Comparison of ENCODE assay signal across 16 cellular contexts in genomic region chr15:89751748-89752147, GRCh38. TPM values are rescaled to one million over a fixed set of nuclear protein-coding genes. Genes with fewer than 3 reads are reported as not detected.
DNase-seq lines count a peak whose midpoint lies in the region; ATAC-seq, FAIRE-seq and TF ChIP-seq lines count a peak whose summit lies in the region.
"Had no signal": no experiment of that assay in that cellular context is flagged by ENCODE, and none has a peak within 500 bp of the region (broad histone marks: within the 10 kb centered on the region; RNA-seq: fewer than 3 reads in every experiment).

No MANE protein-coding gene starts in this region.

- no peak overlapping the region for H3K27ac ChIP-seq in Karpas-422 (ENCODE audit: low read length)
- no peak overlapping the region for H3K27ac ChIP-seq in endodermal cell (ENCODE audit: low read depth, low read length)
- peak overlapping the region; percentile 64 to 80 (median 72) for H3K27ac ChIP-seq in pancreas
- H3K27ac ChIP-seq: foreskin keratinocyte, parathyroid adenoma had no signal

- no peaks in the 10 kb centered on the region for H3K79me2 ChIP-seq in Karpas-422 (ENCODE audit: low read length)
- H3K79me2 ChIP-seq: parathyroid adenoma had no signal

- H3K4me1 ChIP-seq in Karpas-422 (ENCODE audit: low read length) (peaks cover 17% of the 10 kb centered on the region), endodermal cell (ENCODE audit: control insufficient read depth, insufficient read depth, low read length) (no peaks in the 10 kb centered on the region), pancreas (peaks cover 9 to 13% (median 11%) of the 10 kb centered on the region in 3 donors)
- H3K4me1 ChIP-seq: foreskin keratinocyte, parathyroid adenoma had no signal

- ATAC-seq in pancreas (peak; percentile 64 to 70 (median 69)), GM19351 (IDR thresholded peaks at IDR 0.05; ENCODE audit: unreplicated experiment) (no peak), GM21619 (IDR thresholded peaks at IDR 0.05; ENCODE audit: unreplicated experiment) (no peak)

- no peaks in the 10 kb centered on the region for H3K36me3 Mint-ChIP-seq in endodermal cell (ENCODE audit: low read depth)

- H3K27ac Mint-ChIP-seq in endodermal cell = no peak overlapping the region
- H3K27ac Mint-ChIP-seq: activated CD8-positive, alpha-beta T cell treated with anti-CD3 and anti-CD28 coated beads for 36 hours had no signal

- intact Hi-C loops in pancreas (cut with DNase I) = loop anchor here in 1 of 3 donors (10.0 kb wide), 1 partner anchor 123 kb away; no protein-coding TSS in a partner anchor

- H3K36me3 ChIP-seq in Karpas-422 (ENCODE audit: insufficient read depth, low read length) (no peaks in the 10 kb centered on the region), endodermal cell (ENCODE audit: control insufficient read depth, insufficient read depth, low read length) (no peaks in the 10 kb centered on the region), pancreas (no peaks in the 10 kb centered on the region)

- H2AFZ ChIP-seq in Karpas-422 (ENCODE audit: low read length) = no peak overlapping the region

- H3K9me3 ChIP-seq in Karpas-422 (ENCODE audit: low read length) (no peaks in the 10 kb centered on the region), endodermal cell (ENCODE audit: control insufficient read depth, low read length) (no peaks in the 10 kb centered on the region), pancreas (no peaks in the 10 kb centered on the region)

- 87 to 100% methylated on average over 5 of the region's 5 CpGs for WGBS in endodermal cell (ENCODE audit: insufficient coverage in 1 of 2, insufficient read length in 1 of 2), 2 experiments
- WGBS in pancreas, 2 donors = 8 to 20% methylated on average over 5 of the region's 5 CpGs

- no peaks in the 10 kb centered on the region for H4K20me1 ChIP-seq in Karpas-422 (ENCODE audit: insufficient read depth, low read depth, low read length)

- peaks cover 57% of the 10 kb centered on the region for H3K27me3 Mint-ChIP-seq in endodermal cell (ENCODE audit: insufficient read depth)

- no peak overlapping the region for H3K4me3 Mint-ChIP-seq in endodermal cell

- FAIRE-seq in pancreas (lab: Jason Lieb, UNC) = no peak
- FAIRE-seq: A204.1 had no signal

- DNase-seq in DMS53 (lab: John Stamatoyannopoulos, UW) (peak; percentile 65), DMS53 treated with DMSO at 0.1 percent for 48 hours (lab: John Stamatoyannopoulos, UW; ENCODE audit: unreplicated experiment) (no peak), Karpas-422 (no peak), endodermal cell (peak; percentile 49), pancreas (peak; percentile 83 to 96 (median 92)), SKM-1 (lab: John Stamatoyannopoulos, UW; ENCODE audit: unreplicated experiment) (no peak)
- DNase-seq: foreskin keratinocyte; GF-D8; NCI-H1417 treated with DMSO at 0.1 percent for 48 hours; stimulated activated CD4-positive, alpha-beta T cell treated with anti-CD3 and anti-CD28 coated beads, Interleukin-1b, Interleukin-23, amount 100 ng/mL, for 48 hours had no signal

- H3K9me2 ChIP-seq in Karpas-422 (replicated peaks; ENCODE audit: insufficient read depth, low read length) = no peaks in the 10 kb centered on the region

- H3K9ac ChIP-seq in Karpas-422 (ENCODE audit: low read length) = peak overlapping the region; percentile 86; the same call in 1 of the 2 replicates
- H3K9ac ChIP-seq in endodermal cell (ENCODE audit: extremely low read depth, low read length, poor library complexity, severe bottlenecking) = no peak overlapping the region
- H3K9ac ChIP-seq: parathyroid adenoma had no signal

- no peaks in the 10 kb centered on the region for H3K9me3 Mint-ChIP-seq in endodermal cell
- H3K9me3 Mint-ChIP-seq: activated CD8-positive, alpha-beta T cell treated with anti-CD3 and anti-CD28 coated beads for 36 hours had no signal

- TF ChIP-seq CTCF in endodermal cell (conservative IDR thresholded peaks at IDR 0.05) = no peak
- TF ChIP-seq CTCF in pancreas (IDR thresholded peaks at IDR 0.05) = no peak

- no peaks in the 10 kb centered on the region for H3K27me3 ChIP-seq in Karpas-422 (ENCODE audit: low read length)
- peaks cover 93% of the 10 kb centered on the region for H3K27me3 ChIP-seq in endodermal cell (ENCODE audit: control insufficient read depth, insufficient read depth, low read length, poor library complexity, severe bottlenecking)
- H3K27me3 ChIP-seq in pancreas = no peaks in the 10 kb centered on the region
- H3K27me3 ChIP-seq: dorsolateral prefrontal cortex had no signal

- no peaks in the 10 kb centered on the region for H3K4me1 Mint-ChIP-seq in endodermal cell

- H3K4me2 ChIP-seq in Karpas-422 (ENCODE audit: low read depth, low read length, poor library complexity, severe bottlenecking) = peak overlapping the region; percentile 80

- H3K4me3 ChIP-seq in Karpas-422 (ENCODE audit: low read length) = no peak overlapping the region
- H3K4me3 ChIP-seq in endodermal cell (ENCODE audit: low read length) = no peak overlapping the region
- H3K4me3 ChIP-seq in pancreas = peak overlapping the region in 2 of 4 donors; percentile 57 to 67

RNA-seq across cellular contexts. Expression of gene MESP1, which starts 0.7 kb away (rescaled TPM):
- 0.14 TPM in 1 of 2 replicates, not detected in the other for total RNA-seq in Karpas-422 (2014; rRNA removed; shearing (Covaris generic); ENCODE audit: low replicate concordance)
- total RNA-seq in endodermal cell = under 1 TPM in 1 of 2 donors, not detected in 1; 0.22 TPM
- polyA plus RNA-seq in endodermal cell (2013, experiment 1 of 2) = 0.71 TPM
- 1.6 TPM for polyA plus RNA-seq in endodermal cell (2013, experiment 2 of 2)
- total RNA-seq in pancreas = 1 to 10 TPM; 1.5 to 4.0 (median 2.4) TPM
- polyA plus RNA-seq in pancreas = 1 to 10 TPM; 1.1 to 2.1 TPM

RNA-seq across cellular contexts. Expression of gene MESP2, which starts 24.4 kb away (rescaled TPM):
- total RNA-seq in Karpas-422 (2014; rRNA removed; shearing (Covaris generic); ENCODE audit: low replicate concordance) = not detected in 2 replicates
- total RNA-seq in endodermal cell (1 to 10 TPM in 1 of 2 donors, under 1 TPM in 1; 0.22 to 1.3 TPM), pancreas (under 1 TPM in 4 of 6 donors, not detected in 2; 0.16 to 0.46 (median 0.30) TPM)
- polyA plus RNA-seq in endodermal cell (2013, experiment 1 of 2) = 0.68 TPM
- polyA plus RNA-seq in endodermal cell (2013, experiment 2 of 2) = 0.54 TPM
- under 1 TPM in 1 of 2 donors, not detected in 1; 0.12 TPM for polyA plus RNA-seq in pancreas
- total RNA-seq: activated CD8-positive, alpha-beta T cell treated with anti-CD3 and anti-CD28 coated beads for 36 hours had no signal

Comparison
In these comparisons a context has a peak if more than half of its experiments do, and no peak if none do; other contexts are left out.
1. DNase-seq: peak in DMS53 (single experiment), endodermal cell (single experiment) and pancreas (6 of 6); none in DMS53 treated with DMSO at 0.1 percent for 48 hours (single experiment), Karpas-422 (single experiment) and SKM-1 (single experiment).
2. H3K27ac ChIP-seq: peak in pancreas (4 of 4); none in Karpas-422 (single experiment) and endodermal cell (single experiment).
3. ATAC-seq: peak in pancreas (4 of 4); none in GM19351 (single experiment) and GM21619 (single experiment).